14 cellular contexts compared by ENCODE assay signal in the genomic region with DNA sequence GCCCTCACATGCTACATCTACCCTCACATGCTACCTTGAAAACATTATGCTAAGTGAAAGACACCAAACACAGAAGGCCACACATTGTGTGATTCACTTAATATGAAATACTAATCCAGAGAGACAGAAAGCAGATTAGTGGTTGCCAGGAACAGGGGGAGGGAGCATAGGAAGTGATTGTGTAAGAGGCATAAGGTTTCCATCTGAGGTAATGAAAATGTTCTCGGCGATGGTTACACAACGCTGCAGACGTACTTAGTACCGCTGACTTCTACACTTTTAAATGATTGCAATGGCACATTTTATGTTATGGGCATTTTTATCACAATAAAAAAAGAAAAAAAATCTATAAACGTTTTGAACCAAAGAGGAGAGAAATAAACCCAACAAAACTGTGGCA.
A peak's percentile ranks its signal among the peaks of the same experiment; 100 is the strongest.
DNase-seq lines count a peak whose midpoint lies in the region; ATAC-seq and TF ChIP-seq lines count a peak whose summit lies in the region.
"Had no signal": no experiment of that assay in that cellular context is flagged by ENCODE, and none has a peak within 500 bp of the region (broad histone marks: within the 10 kb centered on the region; RNA-seq: fewer than 3 reads in every experiment).

No MANE protein-coding gene starts in this region.

- peak; percentile 82 for DNase-seq in MV-4-11 (lab: John Stamatoyannopoulos, UW)
- DNase-seq in cerebellar cortex (ENCODE audit: low spot score) = peak; percentile 28
- DNase-seq in left lobe of liver (ENCODE audit: low spot score) = peak; percentile 77
- DNase-seq in vagina (ENCODE audit: extremely low spot score in 2 of 2) = peak in 1 of 2 donors; percentile 89
- no peak for DNase-seq in activated naive CD4-positive, alpha-beta T cell treated with anti-CD3 and anti-CD28 coated beads, Interleukin-2, amount 50 U/mL, for 72 hours (ENCODE audit: low spot score in 2 of 2)
- DNase-seq: anterior cingulate cortex; Calu3; immature natural killer cell; stimulated activated naive B cell treated with anti-CD40 and anti-IgM and Interleukin-4, amounts not matched to agents 10 μg/mL and 1 μg/mL and 100 μg/mL, for 72 hours had no signal

- H3K36me3 ChIP-seq in vagina = no peaks in the 10 kb centered on the region
- H3K36me3 ChIP-seq: HAP-1 had no signal

- peaks cover 13% of the 10 kb centered on the region for H3K4me1 ChIP-seq in vagina
- H3K4me1 ChIP-seq: HAP-1 had no signal

- ATAC-seq in left lobe of liver (peak; percentile 83), HG02642 (IDR thresholded peaks at IDR 0.05; ENCODE audit: poor library complexity, unreplicated experiment) (no peak), HG02571 (IDR thresholded peaks at IDR 0.05; ENCODE audit: unreplicated experiment) (no peak)
- ATAC-seq in activated naive CD4-positive, alpha-beta T cell treated with anti-CD3 and anti-CD28 coated beads, Interleukin-2, amount 50 U/mL, for 72 hours = no peak
- ATAC-seq: stimulated activated naive B cell treated with anti-CD40 and anti-IgM and Interleukin-4, amounts not matched to agents 10 μg/mL and 1 μg/mL and 100 μg/mL, for 72 hours had no signal

- no peaks in the 10 kb centered on the region for H3K27me3 ChIP-seq in vagina

- peaks cover 32 to 42% of the 10 kb centered on the region in 2 donors for H3K9me3 Mint-ChIP-seq in activated naive CD4-positive, alpha-beta T cell treated with anti-CD3 and anti-CD28 coated beads, Interleukin-2, amount 50 U/mL, for 72 hours

- TF ChIP-seq POLR2A in vagina (IDR thresholded peaks at IDR 0.05) = no peak

- H3K9me3 ChIP-seq in vagina = no peaks in the 10 kb centered on the region
- H3K9me3 ChIP-seq: HAP-1 had no signal

- H3K36me3 Mint-ChIP-seq in activated naive CD4-positive, alpha-beta T cell treated with anti-CD3 and anti-CD28 coated beads, Interleukin-2, amount 50 U/mL, for 72 hours = no peaks in the 10 kb centered on the region
- H3K36me3 Mint-ChIP-seq: IgD-negative memory B cell; stimulated activated naive B cell treated with anti-CD40 and anti-IgM and Interleukin-4, amounts not matched to agents 10 μg/mL and 1 μg/mL and 100 μg/mL, for 72 hours had no signal

- peak overlapping the region; percentile 40 for H3K27ac ChIP-seq in vagina

- no peak overlapping the region for H3K27ac Mint-ChIP-seq in activated naive CD4-positive, alpha-beta T cell treated with anti-CD3 and anti-CD28 coated beads, Interleukin-2, amount 50 U/mL, for 72 hours
- H3K27ac Mint-ChIP-seq: IgD-negative memory B cell; immature natural killer cell; nephron; stimulated activated naive B cell treated with anti-CD40 and anti-IgM and Interleukin-4, amounts not matched to agents 10 μg/mL and 1 μg/mL and 100 μg/mL, for 72 hours had no signal

- intact Hi-C loops in vagina (cut with DNase I) = no loop called here

- H3K4me3 ChIP-seq in vagina = no peak overlapping the region
- H3K4me3 ChIP-seq: HAP-1 had no signal

- TF ChIP-seq CTCF in vagina (IDR thresholded peaks at IDR 0.05) = no peak

Comparison
In these comparisons a context has a peak if more than half of its experiments do, and no peak if none do; other contexts are left out.
1. DNase-seq: peak in MV-4-11 (single experiment), cerebellar cortex (single experiment) and left lobe of liver (single experiment); none in activated naive CD4-positive, alpha-beta T cell treated with anti-CD3 and anti-CD28 coated beads, Interleukin-2, amount 50 U/mL, for 72 hours (0 of 2).